ENCODE assay signal across 8 cellular contexts in the genomic region with DNA sequence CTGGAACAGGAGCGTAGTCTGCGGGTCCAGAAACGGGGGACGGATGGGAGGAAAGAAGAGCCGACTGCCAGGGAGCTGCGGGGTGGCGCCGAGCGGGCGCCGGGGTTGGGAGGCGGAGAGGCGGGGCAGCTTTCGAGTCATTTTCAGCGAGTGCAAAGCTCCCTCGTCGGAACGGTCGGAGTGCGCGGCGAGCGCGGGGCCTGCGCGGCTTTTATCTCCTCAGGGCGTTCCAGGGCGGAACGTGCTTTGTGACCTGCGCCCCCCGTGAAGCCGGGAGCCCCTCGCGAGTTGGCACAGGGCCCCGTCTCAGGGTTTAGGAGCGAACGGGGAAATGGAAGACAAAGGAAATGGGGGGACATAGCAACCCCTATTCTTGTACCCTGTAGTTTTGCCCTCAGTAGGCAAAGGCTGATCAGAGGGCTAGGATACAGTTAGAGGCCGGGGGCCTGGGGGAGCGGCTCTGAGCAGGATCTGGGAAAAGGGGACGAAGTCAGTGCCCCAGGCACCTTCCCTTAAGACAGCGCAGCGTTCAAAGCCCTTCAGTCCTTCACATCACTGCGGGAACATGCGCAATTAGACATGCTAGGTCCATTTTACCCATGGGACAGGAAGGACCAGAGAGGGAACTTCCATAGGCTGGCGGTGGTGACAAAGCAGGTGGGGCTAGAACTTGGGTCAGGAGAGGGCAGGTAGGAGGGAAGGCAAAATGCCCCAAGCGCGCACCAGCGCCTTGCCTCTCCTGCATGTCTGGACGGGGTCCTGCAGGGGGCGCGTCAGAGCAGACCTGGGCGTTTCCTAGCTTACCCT.
DNase-seq lines count a peak whose midpoint lies in the region; ATAC-seq and TF ChIP-seq lines count a peak whose summit lies in the region.

No MANE protein-coding gene starts in this region.

- peak overlapping the region; percentile 32 to 60 (median 40) for H3K4me3 ChIP-seq in Peyer's patch
- H3K4me3 ChIP-seq in iPS DF 6.9 (ENCODE audit: low read length), result peak overlapping the region; percentile 37; the same call in 1 of the 2 replicates
- H3K4me3 ChIP-seq in skin epidermis, result peak overlapping the region; percentile 21 to 46 (median 32)

- WGBS in iPS DF 6.9 (ENCODE audit: insufficient coverage, insufficient read length), result no CpG with 5 or more reads among the region's 52 CpGs

- peak in 4 of 6 experiments; percentile 42 to 68 (median 55) for TF ChIP-seq CTCF in Peyer's patch (IDR thresholded peaks at IDR 0.05)

- H3K4me1 Mint-ChIP-seq in activated naive CD8-positive, alpha-beta T cell (ENCODE audit: low read depth), result peaks cover 30% of the 10 kb centered on the region

- H3K27me3 ChIP-seq in Peyer's patch, result no peaks in the 10 kb centered on the region
- H3K27me3 ChIP-seq in iPS DF 6.9 (ENCODE audit: control insufficient read depth, insufficient read depth, low read length), result peaks cover 3% of the 10 kb centered on the region; the same call in 1 of the 2 replicates

- H3K27ac ChIP-seq in Peyer's patch (peak overlapping the region in 2 of 4 donors; percentile 14 to 43), iPS DF 6.9 (ENCODE audit: low read length) (no peak overlapping the region), skin epidermis (peak overlapping the region in 5 of 21 experiments; percentile 13 to 66 (median 18))

- no peaks in the 10 kb centered on the region for H3K36me3 Mint-ChIP-seq in activated naive CD8-positive, alpha-beta T cell

- peak overlapping the region; percentile 88 for H3K27ac Mint-ChIP-seq in activated naive CD8-positive, alpha-beta T cell

- no peaks in the 10 kb centered on the region for H3K9me3 ChIP-seq in Peyer's patch
- H3K9me3 ChIP-seq in iPS DF 6.9 (ENCODE audit: control insufficient read depth, insufficient read depth, low read length), result no peaks in the 10 kb centered on the region

- H3K36me3 ChIP-seq in Peyer's patch, result no peaks in the 10 kb centered on the region
- no peaks in the 10 kb centered on the region for H3K36me3 ChIP-seq in iPS DF 6.9 (ENCODE audit: control insufficient read depth, insufficient read depth, low read length)

- peak; percentile 26 for DNase-seq in GM19238 (ENCODE audit: insufficient read length, low spot score)
- peak in 2 of 3 donors; percentile 71 to 72 for DNase-seq in Peyer's patch
- peak; percentile 54 for DNase-seq in iPS DF 6.9 (ENCODE audit: low read depth, low spot score)
- DNase-seq in GF-D8 (lab: John Stamatoyannopoulos, UW), result no peak

- H3K4me3 Mint-ChIP-seq in activated naive CD8-positive, alpha-beta T cell, result peak overlapping the region; percentile 90

- ATAC-seq in HG03565 (IDR thresholded peaks at IDR 0.05; ENCODE audit: unreplicated experiment), result no peak
- no peak for ATAC-seq in HG03469 (IDR thresholded peaks at IDR 0.05; ENCODE audit: unreplicated experiment)

- H3K27me3 Mint-ChIP-seq in activated naive CD8-positive, alpha-beta T cell, result no peaks in the 10 kb centered on the region

- TF ChIP-seq POLR2A in Peyer's patch (IDR thresholded peaks at IDR 0.05), result no peak

- H3K9me3 Mint-ChIP-seq in activated naive CD8-positive, alpha-beta T cell (ENCODE audit: low read depth), result no peaks in the 10 kb centered on the region

- peaks cover 0 to 6% (median 0%) of the 10 kb centered on the region in 4 donors for H3K4me1 ChIP-seq in Peyer's patch
- H3K4me1 ChIP-seq in iPS DF 6.9 (ENCODE audit: control insufficient read depth, insufficient read depth, low read length), result no peaks in the 10 kb centered on the region
